Comparison of ENCODE assay signal across 28 cellular contexts in genomic region chrX:40373641-40374040, GRCh38.
"Had no signal": no experiment of that assay in that cellular context is flagged by ENCODE, and none has a peak within 500 bp of the region (broad histone marks: within the 10 kb centered on the region; RNA-seq: fewer than 3 reads in every experiment).

No MANE protein-coding gene starts in this region.

- H3K27ac ChIP-seq: neutrophil, ovary, parathyroid adenoma, psoas muscle, right lobe of liver, sigmoid colon, stomach, thoracic aorta, thyroid gland, tibial nerve, upper lobe of left lung, vagina had no signal

- H3K9me3 ChIP-seq: neutrophil, ovary, right lobe of liver, sigmoid colon, thoracic aorta, thyroid gland, tibial nerve, vagina had no signal

- FAIRE-seq: small intestine, urothelium cell line had no signal

- H3K79me2 ChIP-seq: parathyroid adenoma had no signal

- H3K9ac ChIP-seq: parathyroid adenoma had no signal

- ATAC-seq: naive thymus-derived CD8-positive, alpha-beta T cell; natural killer cell treated with Interleukin-12 subunit alpha and Interleukin-12 subunit beta and Interleukin-15 and Interleukin-18, amount 100 ng/mL, for 72 hours; psoas muscle; right cardiac atrium; right lobe of liver; stimulated activated effector memory CD8-positive, alpha-beta T cell treated with anti-CD3 and anti-CD28 coated beads, Interleukin-12 subunit alpha, Interleukin-12 subunit beta, amount 100 ng/mL, for 72 hours; stimulated activated naive B cell treated with anti-CD40 and anti-IgM and Interleukin-4, amounts not matched to agents 10 μg/mL and 1 μg/mL and 100 μg/mL, for 72 hours had no signal

- H3K36me3 ChIP-seq: neutrophil, ovary, right lobe of liver, sigmoid colon, stomach, thoracic aorta, thyroid gland, tibial nerve, upper lobe of left lung, vagina had no signal

- DNase-seq: naive thymus-derived CD8-positive, alpha-beta T cell; nephron progenitor cell; nucleus accumbens; ovary; posterior cingulate gyrus; psoas muscle; right cardiac atrium; right lobe of liver; sigmoid colon; small intestine; stimulated activated CD4-positive, alpha-beta T cell treated with anti-CD3 and anti-CD28 coated beads, Interleukin-15, amount 100 ng/mL, for 24 hours; stimulated activated CD4-positive, alpha-beta T cell treated with anti-CD3 and anti-CD28 coated beads, Interleukin-2, amount 100 ng/mL, for 24 hours; stimulated activated CD4-positive, alpha-beta T cell treated with anti-CD3 and anti-CD28 coated beads, Interleukin-2, amount 100 ng/mL, for 48 hours; stimulated activated CD4-positive, alpha-beta T cell treated with anti-CD3 and anti-CD28 coated beads, Interleukin-4, amount 100 ng/mL, for 24 hours; stimulated activated naive B cell treated with anti-CD40 and anti-IgM and Interleukin-4, amounts not matched to agents 10 μg/mL and 1 μg/mL and 100 μg/mL, for 72 hours; stimulated activated naive CD4-positive, alpha-beta T cell treated with Interleukin-2 at 50 U/mL for 16 hours; stomach; trophoblast cell; upper lobe of left lung had no signal

- H2AFZ ChIP-seq: parathyroid adenoma had no signal

- H3K4me3 ChIP-seq: ovary, psoas muscle, right lobe of liver, sigmoid colon, stomach, thoracic aorta, thyroid gland, tibial nerve, upper lobe of left lung, vagina had no signal

- H3K4me1 ChIP-seq: parathyroid adenoma, psoas muscle, right lobe of liver, sigmoid colon, stomach, thyroid gland, tibial nerve, upper lobe of left lung, vagina had no signal

- H3K27me3 ChIP-seq: neutrophil, ovary, right lobe of liver, sigmoid colon, stomach, thyroid gland, tibial nerve, upper lobe of left lung, vagina had no signal
